9 cellular contexts compared by ENCODE assay signal in genomic region chr2:129876576-129876975, GRCh38.
DNase-seq lines count a peak whose midpoint lies in the region; ATAC-seq and TF ChIP-seq lines count a peak whose summit lies in the region.
"Had no signal": no experiment of that assay in that cellular context is flagged by ENCODE, and none has a peak within 500 bp of the region (broad histone marks: within the 10 kb centered on the region; RNA-seq: fewer than 3 reads in every experiment).

No MANE protein-coding gene starts in this region.

- H3K4me1 Mint-ChIP-seq in GM23338 (peaks cover 12% of the 10 kb centered on the region), T-helper 17 cell (peaks cover 4% of the 10 kb centered on the region)

- no peaks in the 10 kb centered on the region for H4K20me1 ChIP-seq in GM23338 (replicated peaks; ENCODE audit: insufficient read depth)

- H3K4me2 ChIP-seq in GM23338: peak overlapping the region; percentile 76

- peak; percentile 22; the same call in 2 of the 3 replicates for ATAC-seq in GM23338
- no peak for ATAC-seq in T-helper 17 cell

- H3K79me2 ChIP-seq in GM23338 (replicated peaks; ENCODE audit: insufficient read depth): no peaks in the 10 kb centered on the region

- H3K9me2 ChIP-seq in GM23338 (ENCODE audit: insufficient read depth): no peaks in the 10 kb centered on the region

- TF ChIP-seq EP300 in sigmoid colon (IDR thresholded peaks at IDR 0.05): no peak

- H2AFZ ChIP-seq in GM23338: no peak overlapping the region; the same call in 1 of the 2 replicates

- 66 to 79% methylated on average over 6 of the region's 6 CpGs for WGBS in sigmoid colon, 2 donors

- H3K27ac Mint-ChIP-seq in GM23338 (peak overlapping the region; percentile 6; the same call in 1 of the 2 replicates), T-helper 17 cell (peak overlapping the region; percentile 67)

- H3K27me3 ChIP-seq in GM23338 (ENCODE audit: insufficient read depth) (no peaks in the 10 kb centered on the region), sigmoid colon (no peaks in the 10 kb centered on the region)

- H3K27ac ChIP-seq in GM23338 (ENCODE audit: low read depth): no peak overlapping the region
- H3K27ac ChIP-seq in sigmoid colon: peak overlapping the region; percentile 82 to 91 (median 85)

- H3K9me3 Mint-ChIP-seq in GM23338: no peaks in the 10 kb centered on the region; the same call in 2 of the 3 replicates

- H3K27me3 Mint-ChIP-seq in GM23338 (ENCODE audit: insufficient read depth, low read depth, poor library complexity) (peaks cover 8% of the 10 kb centered on the region), T-helper 17 cell (peaks cover 14% of the 10 kb centered on the region)

- H3K36me3 ChIP-seq in GM23338 (ENCODE audit: insufficient read depth): no peaks in the 10 kb centered on the region
- H3K36me3 ChIP-seq in sigmoid colon: no peaks in the 10 kb centered on the region

- H3F3A ChIP-seq in GM23338 (replicated peaks; ENCODE audit: low read depth): no peaks in the 10 kb centered on the region

- H3K4me3 ChIP-seq in GM23338 (peak overlapping the region; percentile 76), sigmoid colon (peak overlapping the region; percentile 69 to 77 (median 71))

- intact Hi-C loops in sigmoid colon (cut with DNase I): loop anchor here (5.0 to 10.0 kb wide), 3 partner anchors 306 to 1552 kb away; partner anchors contain the start of genes IMP4, MZT2B and SMPD4

- H3K36me3 Mint-ChIP-seq in GM23338 (ENCODE audit: low read depth) (no peaks in the 10 kb centered on the region), T-helper 17 cell (ENCODE audit: low read depth) (no peaks in the 10 kb centered on the region)

- DNase-seq in GM23338 (ENCODE audit: low spot score) (peak; percentile 9), T-helper 17 cell (no peak), globus pallidus (ENCODE audit: low spot score) (peak; percentile 7), sigmoid colon (no peak), amniotic stem cell (lab: John Stamatoyannopoulos, UW) (no peak), OCI-M2 (lab: John Stamatoyannopoulos, UW; ENCODE audit: unreplicated experiment) (no peak), SIG-M5 treated with dmso at 0.1 percent for 504 hours (lab: John Stamatoyannopoulos, UW; ENCODE audit: unreplicated experiment) (no peak)
- DNase-seq: HCEC 1CT, SIG-M5 had no signal

- TF ChIP-seq POLR2A in sigmoid colon (IDR thresholded peaks at IDR 0.05): no peak

- H3K4me3 Mint-ChIP-seq in GM23338 (peak overlapping the region; percentile 97), T-helper 17 cell (peak overlapping the region; percentile 28)

- TF ChIP-seq CTCF in GM23338 (conservative IDR thresholded peaks at IDR 0.05; ENCODE audit: low read depth in 2 of 2) (no peak), sigmoid colon (IDR thresholded peaks at IDR 0.05) (no peak)

- H3K4me1 ChIP-seq in GM23338 (ENCODE audit: insufficient read depth) (peaks cover 6% of the 10 kb centered on the region; the same call in 1 of the 2 replicates), sigmoid colon (peaks cover 0 to 16% (median 10%) of the 10 kb centered on the region in 4 donors)

- H3K9me3 ChIP-seq in T-helper 17 cell (ENCODE audit: control insufficient read depth, low read length, poor library complexity, severe bottlenecking): no peaks in the 10 kb centered on the region
- no peaks in the 10 kb centered on the region for H3K9me3 ChIP-seq in sigmoid colon

TF ChIP-seq in GM23338, 12 proteins besides CTCF, POLR2A, EP300 and RAD21:
- TF ChIP-seq ZNF462 (CRISPR knock-in tag; IDR thresholded peaks at IDR 0.05) (no peak), CREB1 (CRISPR knock-in tag; IDR thresholded peaks at IDR 0.05; ENCODE audit: low read depth) (no peak), POLR2AphosphoS5 (IDR thresholded peaks at IDR 0.05; ENCODE audit: low read depth) (no peak), JUNB (IDR thresholded peaks at IDR 0.05; ENCODE audit: unreplicated experiment) (no peak), STAT1 (IDR thresholded peaks at IDR 0.05; ENCODE audit: unreplicated experiment) (no peak)

Comparison
In these comparisons a context has a peak if more than half of its experiments do, and no peak if none do; other contexts are left out.
1. DNase-seq: peak in GM23338 (single experiment) and globus pallidus (single experiment); none in T-helper 17 cell (0 of 3), sigmoid colon (single experiment), amniotic stem cell (single experiment), OCI-M2 (single experiment) and SIG-M5 treated with dmso at 0.1 percent for 504 hours (single experiment).